ENCODE assay signal across 23 cellular contexts in genomic region chr2:3196716-3197115, GRCh38.
DNase-seq lines count a peak whose midpoint lies in the region; ATAC-seq and TF ChIP-seq lines count a peak whose summit lies in the region.
"Had no signal": no experiment of that assay in that cellular context is flagged by ENCODE, and none has a peak within 500 bp of the region (broad histone marks: within the 10 kb centered on the region; RNA-seq: fewer than 3 reads in every experiment).

No MANE protein-coding gene starts in this region.

- H4K20me1 ChIP-seq in OCI-LY7 (ENCODE audit: insufficient read depth, low read length), result no peaks in the 10 kb centered on the region

- H3K4me1 ChIP-seq in OCI-LY7 (ENCODE audit: insufficient read depth, low read length, poor library complexity, severe bottlenecking), result peaks cover 12% of the 10 kb centered on the region
- peaks cover 0 to 9% (median 0%) of the 10 kb centered on the region in 6 donors for H3K4me1 ChIP-seq in spleen
- H3K4me1 ChIP-seq: SJCRH30 had no signal

- H3K9me2 ChIP-seq in OCI-LY7 (ENCODE audit: insufficient read depth, low read length), result no peaks in the 10 kb centered on the region

- POLR2A ChIA-PET in OCI-LY7 (lab: Charles Lee), result interaction anchor here (1.3 kb wide), 1 partner anchor 414 kb away, joined by 3 read pairs; no protein-coding TSS in a partner anchor

- H3K9me3 ChIP-seq in OCI-LY7 (ENCODE audit: low read length) (no peaks in the 10 kb centered on the region), spleen (no peaks in the 10 kb centered on the region)
- H3K9me3 ChIP-seq: SJCRH30 had no signal

- H3K4me3 ChIP-seq in OCI-LY7 (ENCODE audit: low read depth, low read length, poor library complexity, severe bottlenecking), result no peak overlapping the region
- H3K4me3 ChIP-seq in spleen, result no peak overlapping the region
- H3K4me3 ChIP-seq: SJCRH30 had no signal

- intact Hi-C loops in OCI-LY7 (cut with micrococcal nuclease; ENCODE audit: unreplicated experiment), result loop anchor here (10.0 kb wide), 1 partner anchor 268 kb away; no protein-coding TSS in a partner anchor
- intact Hi-C loops in spleen (cut with DNase I; ENCODE audit: low total_unique reads), result loop anchor here (10.0 kb wide), 1 partner anchor 108 kb away; no protein-coding TSS in a partner anchor

- TF ChIP-seq CTCF in OCI-LY7 (conservative IDR thresholded peaks at IDR 0.05; ENCODE audit: low read length), result no peak
- no peak for TF ChIP-seq CTCF in spleen (IDR thresholded peaks at IDR 0.05 in 8 of 11, conservative IDR thresholded peaks at IDR 0.05 in 3 of 11)

- no peaks in the 10 kb centered on the region for H3K27me3 ChIP-seq in spleen (replicated peaks in 1 of 7)
- H3K27me3 ChIP-seq: SJCRH30 had no signal

- 90 to 93% (median 91%) methylated on average over 16 of the region's 16 CpGs for WGBS in spleen, 5 donors

- H3K27ac ChIP-seq in OCI-LY7 (ENCODE audit: low read depth, low read length, poor library complexity, severe bottlenecking) (no peak overlapping the region), cingulate gyrus (ENCODE audit: low read depth, low read length) (peak overlapping the region; percentile 54), spleen (no peak overlapping the region)
- H3K27ac ChIP-seq: 22Rv1, SJCRH30 had no signal

- no peak for TF ChIP-seq POLR2A in spleen (IDR thresholded peaks at IDR 0.05)

- H3K36me3 ChIP-seq in OCI-LY7 (ENCODE audit: insufficient read depth, low read length), result peaks cover 45% of the 10 kb centered on the region
- H3K36me3 ChIP-seq in spleen, result peaks cover 0 to 65% (median 35%) of the 10 kb centered on the region in 6 donors

- no peaks in the 10 kb centered on the region for H3K79me2 ChIP-seq in OCI-LY7 (ENCODE audit: insufficient read depth, low read depth, low read length)

- peak overlapping the region; percentile 38; the same call in 1 of the 2 replicates for H3K4me2 ChIP-seq in OCI-LY7 (ENCODE audit: low read length)

- DNase-seq in NOMO-1 treated with DMSO at 0.1 percent for 48 hours (lab: John Stamatoyannopoulos, UW; ENCODE audit: unreplicated experiment), result peak; percentile 0
- no peak for DNase-seq in NOMO-1 treated with dmso at 0.1 percent for 144 hours (lab: John Stamatoyannopoulos, UW; ENCODE audit: unreplicated experiment)
- no peak for DNase-seq in OCI-LY7 (ENCODE audit: low spot score)
- peak; percentile 52 for DNase-seq in spleen
- DNase-seq in DMS79 (lab: John Stamatoyannopoulos, UW), result no peak
- no peak for DNase-seq in middle frontal gyrus (ENCODE audit: extremely low spot score, low spot score)
- DNase-seq: CD4-positive, CD25-positive, alpha-beta regulatory T cell; GOT3; HCEC 1CT; NCI-H1092 treated with DMSO at 0.1 percent for 48 hours; NCI-H1436; NCI-H187; NCI-H2081 treated with DMSO at 0.1 percent for 48 hours; NCI-H2171; NCI-H226; NCI-H510A; NCI-H69; PC-3; SJCRH30 had no signal

- no peak for ATAC-seq in HG03159 (IDR thresholded peaks at IDR 0.05; ENCODE audit: unreplicated experiment)
- ATAC-seq: HepG2, PC-3 had no signal

- no TSS peak for BruUV-seq in OCI-LY7 (replicated peaks; lab: Mats Ljungman, UMichigan)

- CTCF ChIA-PET in OCI-LY7 (lab: Charles Lee; ENCODE audit: unreplicated experiment), result no interaction called here

- H2AFZ ChIP-seq in OCI-LY7 (ENCODE audit: low read length), result no peak overlapping the region

Comparison
In these comparisons a context has a peak if more than half of its experiments do, and no peak if none do; other contexts are left out.
1. DNase-seq: peak in NOMO-1 treated with DMSO at 0.1 percent for 48 hours (single experiment) and spleen (single experiment); none in NOMO-1 treated with dmso at 0.1 percent for 144 hours (single experiment), OCI-LY7 (single experiment), DMS79 (single experiment) and middle frontal gyrus (single experiment).